19 cellular contexts compared by ENCODE assay signal in the genomic region with DNA sequence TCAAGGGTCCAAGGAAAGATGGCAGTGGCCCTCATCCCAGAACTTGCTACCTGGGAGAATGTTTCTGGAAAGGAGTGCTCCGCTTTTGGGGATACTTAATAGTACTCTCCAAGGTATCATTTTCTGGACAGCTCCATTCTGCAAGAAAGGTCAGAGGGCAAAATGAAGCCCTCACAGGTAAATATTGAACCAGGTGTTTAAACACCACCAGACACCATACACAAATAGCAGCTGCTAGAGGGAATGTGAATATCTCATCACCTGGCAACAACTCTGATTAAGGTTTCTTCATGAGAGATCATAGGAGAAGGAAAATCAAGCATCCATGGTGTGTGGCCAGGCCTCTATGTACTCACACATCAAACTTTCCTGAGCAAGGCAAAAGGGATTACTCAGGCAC.
"Had no signal": no experiment of that assay in that cellular context is flagged by ENCODE, and none has a peak within 500 bp of the region (broad histone marks: within the 10 kb centered on the region; RNA-seq: fewer than 3 reads in every experiment).

No MANE protein-coding gene starts in this region.

- H3K27me3 ChIP-seq: colonic mucosa, heart right ventricle, tibial nerve, vagina had no signal

- H3K4me3 ChIP-seq: colonic mucosa, heart right ventricle, left ventricle myocardium inferior, tibial nerve, vagina had no signal

- H3K27ac Mint-ChIP-seq: activated CD4-positive, alpha-beta T cell treated with anti-CD3 and anti-CD28 coated beads, Interleukin-2, amount 10 ng/mL, durations not matched to agents 7 days and 5 days; activated naive CD4-positive, alpha-beta T cell treated with anti-CD3 and anti-CD28 coated beads for 36 hours; activated T-helper 17 cell treated with anti-CD3 and anti-CD28 coated beads, Interleukin-2, amount 50 U/mL, for 72 hours; memory B cell; natural killer cell treated with Interleukin-12 subunit alpha and Interleukin-12 subunit beta and Interleukin-15 and Interleukin-18, amount 100 ng/mL, for 72 hours; stimulated activated naive B cell treated with anti-CD40 and anti-IgM and Interleukin-4, amounts not matched to agents 10 μg/mL and 1 μg/mL and 100 μg/mL, for 72 hours had no signal

- H3K4me1 Mint-ChIP-seq: activated CD4-positive, alpha-beta T cell treated with anti-CD3 and anti-CD28 coated beads, Interleukin-2, amount 10 ng/mL, durations not matched to agents 7 days and 5 days; activated T-helper 17 cell treated with anti-CD3 and anti-CD28 coated beads, Interleukin-2, amount 50 U/mL, for 72 hours; memory B cell; stimulated activated naive B cell treated with anti-CD40 and anti-IgM and Interleukin-4, amounts not matched to agents 10 μg/mL and 1 μg/mL and 100 μg/mL, for 72 hours had no signal

- H3K27me3 Mint-ChIP-seq: activated CD4-positive, alpha-beta T cell treated with anti-CD3 and anti-CD28 coated beads, Interleukin-2, amount 10 ng/mL, durations not matched to agents 7 days and 5 days; activated T-helper 17 cell treated with anti-CD3 and anti-CD28 coated beads, Interleukin-2, amount 50 U/mL, for 72 hours; memory B cell; natural killer cell treated with Interleukin-12 subunit alpha and Interleukin-12 subunit beta and Interleukin-15 and Interleukin-18, amount 100 ng/mL, for 72 hours; stimulated activated naive B cell treated with anti-CD40 and anti-IgM and Interleukin-4, amounts not matched to agents 10 μg/mL and 1 μg/mL and 100 μg/mL, for 72 hours had no signal

- H3K9me3 ChIP-seq: colonic mucosa, heart right ventricle, left ventricle myocardium inferior, tibial nerve, vagina had no signal

- H3K9me3 Mint-ChIP-seq: activated CD4-positive, alpha-beta T cell treated with anti-CD3 and anti-CD28 coated beads, Interleukin-2, amount 10 ng/mL, durations not matched to agents 7 days and 5 days had no signal

- FAIRE-seq: astrocyte, kidney had no signal

- H3K4me1 ChIP-seq: colonic mucosa, heart right ventricle, left ventricle myocardium inferior, tibial nerve, vagina had no signal

- H3K36me3 Mint-ChIP-seq: memory B cell; natural killer cell treated with Interleukin-12 subunit alpha and Interleukin-12 subunit beta and Interleukin-15 and Interleukin-18, amount 100 ng/mL, for 72 hours; stimulated activated naive B cell treated with anti-CD40 and anti-IgM and Interleukin-4, amounts not matched to agents 10 μg/mL and 1 μg/mL and 100 μg/mL, for 72 hours had no signal

- H3K36me3 ChIP-seq: colonic mucosa, heart right ventricle, left ventricle myocardium inferior, tibial nerve, vagina had no signal

- H3K4me3 Mint-ChIP-seq: activated CD4-positive, alpha-beta T cell treated with anti-CD3 and anti-CD28 coated beads, Interleukin-2, amount 10 ng/mL, durations not matched to agents 7 days and 5 days; activated naive CD4-positive, alpha-beta T cell treated with anti-CD3 and anti-CD28 coated beads for 36 hours; activated T-helper 17 cell treated with anti-CD3 and anti-CD28 coated beads, Interleukin-2, amount 50 U/mL, for 72 hours; memory B cell; natural killer cell treated with Interleukin-12 subunit alpha and Interleukin-12 subunit beta and Interleukin-15 and Interleukin-18, amount 100 ng/mL, for 72 hours; stimulated activated naive B cell treated with anti-CD40 and anti-IgM and Interleukin-4, amounts not matched to agents 10 μg/mL and 1 μg/mL and 100 μg/mL, for 72 hours had no signal

- DNase-seq: activated CD4-positive, alpha-beta T cell treated with anti-CD3 and anti-CD28 coated beads, Interleukin-2, amount 10 ng/mL, durations not matched to agents 7 days and 5 days; activated CD4-positive, CD25-positive, alpha-beta regulatory T cell; activated naive CD4-positive, alpha-beta T cell treated with anti-CD3 and anti-CD28 coated beads for 36 hours; activated T-cell treated with anti-CD3 and anti-CD28 coated beads for 4 hours; colonic mucosa; foreskin melanocyte; heart right ventricle; kidney; left ventricle myocardium inferior; nucleus accumbens; stimulated activated CD4-positive, alpha-beta T cell treated with anti-CD3 and anti-CD28 coated beads, Interleukin-2, amount 100 ng/mL, for 24 hours; stimulated activated naive B cell treated with anti-CD40 and anti-IgM and Interleukin-4, amounts not matched to agents 10 μg/mL and 1 μg/mL and 100 μg/mL, for 72 hours had no signal

- H3K27ac ChIP-seq: colonic mucosa, heart right ventricle, left ventricle myocardium inferior, tibial nerve, vagina had no signal

- ATAC-seq: activated T-helper 17 cell treated with anti-CD3 and anti-CD28 coated beads, Interleukin-2, amount 50 U/mL, for 72 hours; heart right ventricle; natural killer cell treated with Interleukin-12 subunit alpha and Interleukin-12 subunit beta and Interleukin-15 and Interleukin-18, amount 100 ng/mL, for 72 hours; sciatic nerve; stimulated activated naive B cell treated with anti-CD40 and anti-IgM and Interleukin-4, amounts not matched to agents 10 μg/mL and 1 μg/mL and 100 μg/mL, for 72 hours had no signal
